ENCODE assay signal across 1 cellular context in genomic region chr14:55411426-55412389, GRCh38.
TF ChIP-seq lines count a peak whose summit lies in the region.

Gene ATG14, minus strand, starts transcription at chr14:55411830. Its CDS starts 8 bp downstream, at chr14:55411822.

TF ChIP-seq in K562, 482 proteins besides CTCF, POLR2A, EP300 and RAD21 (continued from another document and continues in another):
- no peak for TF ChIP-seq ZNF41 (CRISPR knock-in tag; conservative IDR thresholded peaks at IDR 0.05)
- TF ChIP-seq SMAD2 (IDR thresholded peaks at IDR 0.05; ENCODE audit: low read depth, low read length), result no peak
- no peak; the same call in 1 of the 2 replicates for TF ChIP-seq ZNF324 (CRISPR knock-in tag; IDR thresholded peaks at IDR 0.05)
- TF ChIP-seq, protein P1, sequence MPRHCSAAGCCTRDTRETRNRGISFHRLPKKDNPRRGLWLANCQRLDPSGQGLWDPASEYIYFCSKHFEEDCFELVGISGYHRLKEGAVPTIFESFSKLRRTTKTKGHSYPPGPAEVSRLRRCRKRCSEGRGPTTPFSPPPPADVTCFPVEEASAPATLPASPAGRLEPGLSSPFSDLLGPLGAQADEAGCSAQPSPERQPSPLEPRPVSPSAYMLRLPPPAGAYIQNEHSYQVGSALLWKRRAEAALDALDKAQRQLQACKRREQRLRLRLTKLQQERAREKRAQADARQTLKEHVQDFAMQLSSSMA (CRISPR knock-in tag; IDR thresholded peaks at IDR 0.05), result no peak
- no peak for TF ChIP-seq NFIX (CRISPR knock-in tag; IDR thresholded peaks at IDR 0.05; ENCODE audit: low read depth)
- no peak for TF ChIP-seq RNF2 (IDR thresholded peaks at IDR 0.05)
- TF ChIP-seq LEF1 (IDR thresholded peaks at IDR 0.05), result no peak
- TF ChIP-seq NR3C1 (CRISPR knock-in tag; IDR thresholded peaks at IDR 0.05), result no peak
- no peak for TF ChIP-seq ZNF121 (CRISPR knock-in tag; conservative IDR thresholded peaks at IDR 0.05)
- TF ChIP-seq ZNF311 (CRISPR knock-in tag; IDR thresholded peaks at IDR 0.05), result no peak
- no peak for TF ChIP-seq POU5F1 (IDR thresholded peaks at IDR 0.05; ENCODE audit: borderline replicate concordance, low read depth, low read length, partially characterized antibody)
- no peak for TF ChIP-seq ESRRA (IDR thresholded peaks at IDR 0.05; ENCODE audit: borderline replicate concordance, low read depth)
- TF ChIP-seq, protein P2, sequence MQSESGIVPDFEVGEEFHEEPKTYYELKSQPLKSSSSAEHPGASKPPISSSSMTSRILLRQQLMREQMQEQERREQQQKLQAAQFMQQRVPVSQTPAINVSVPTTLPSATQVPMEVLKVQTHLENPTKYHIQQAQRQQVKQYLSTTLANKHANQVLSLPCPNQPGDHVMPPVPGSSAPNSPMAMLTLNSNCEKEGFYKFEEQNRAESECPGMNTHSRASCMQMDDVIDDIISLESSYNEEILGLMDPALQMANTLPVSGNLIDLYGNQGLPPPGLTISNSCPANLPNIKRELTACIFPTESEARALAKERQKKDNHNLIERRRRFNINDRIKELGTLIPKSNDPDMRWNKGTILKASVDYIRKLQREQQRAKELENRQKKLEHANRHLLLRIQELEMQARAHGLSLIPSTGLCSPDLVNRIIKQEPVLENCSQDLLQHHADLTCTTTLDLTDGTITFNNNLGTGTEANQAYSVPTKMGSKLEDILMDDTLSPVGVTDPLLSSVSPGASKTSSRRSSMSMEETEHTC (IDR thresholded peaks at IDR 0.05), result no peak
- TF ChIP-seq ZNF75A (CRISPR knock-in tag; IDR thresholded peaks at IDR 0.05), result no peak
- TF ChIP-seq SAP30 (IDR thresholded peaks at IDR 0.05; ENCODE audit: borderline replicate concordance, insufficient read depth, low read depth, low read length, poor library complexity, severe bottlenecking), result peak; percentile 95
- TF ChIP-seq CBX3 (IDR thresholded peaks at IDR 0.05; ENCODE audit: borderline replicate concordance in 1 of 2, low read length in 2 of 2), result no peak
- TF ChIP-seq MNT (conservative IDR thresholded peaks at IDR 0.05), result peak; percentile 90 to 95
- no peak for TF ChIP-seq ZNF124 (CRISPR knock-in tag; IDR thresholded peaks at IDR 0.05)
- no peak for TF ChIP-seq MTA2 (IDR thresholded peaks at IDR 0.05; ENCODE audit: low read depth)
- no peak for TF ChIP-seq HNRNPK (IDR thresholded peaks at IDR 0.05; ENCODE audit: low read depth, low read length, poor library complexity, severe bottlenecking)
- no peak for TF ChIP-seq EWSR1 (IDR thresholded peaks at IDR 0.05; ENCODE audit: borderline replicate concordance, low read depth, partially characterized antibody)
- no peak for TF ChIP-seq POLR3A (IDR thresholded peaks at IDR 0.05; ENCODE audit: borderline replicate concordance, extremely low read depth, insufficient read depth, insufficient read length)
- TF ChIP-seq GTF2F1 (IDR thresholded peaks at IDR 0.05; ENCODE audit: low read depth, low read length), result no peak
- TF ChIP-seq USF2 (CRISPR knock-in tag; IDR thresholded peaks at IDR 0.05), result peak; percentile 95
- no peak for TF ChIP-seq MYNN (IDR thresholded peaks at IDR 0.05)
- TF ChIP-seq MYNN (CRISPR knock-in tag; IDR thresholded peaks at IDR 0.05), result no peak
- TF ChIP-seq ZNF583 (CRISPR knock-in tag; IDR thresholded peaks at IDR 0.05), result no peak
- no peak for TF ChIP-seq CSDE1 (IDR thresholded peaks at IDR 0.05)
- TF ChIP-seq CBFA2T3 (IDR thresholded peaks at IDR 0.05), result no peak
- TF ChIP-seq NR2F6 (CRISPR knock-in tag; IDR thresholded peaks at IDR 0.05), result no peak
- TF ChIP-seq GATAD2A (IDR thresholded peaks at IDR 0.05), result no peak
- TF ChIP-seq, protein P3, sequence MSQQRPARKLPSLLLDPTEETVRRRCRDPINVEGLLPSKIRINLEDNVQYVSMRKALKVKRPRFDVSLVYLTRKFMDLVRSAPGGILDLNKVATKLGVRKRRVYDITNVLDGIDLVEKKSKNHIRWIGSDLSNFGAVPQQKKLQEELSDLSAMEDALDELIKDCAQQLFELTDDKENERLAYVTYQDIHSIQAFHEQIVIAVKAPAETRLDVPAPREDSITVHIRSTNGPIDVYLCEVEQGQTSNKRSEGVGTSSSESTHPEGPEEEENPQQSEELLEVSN (IDR thresholded peaks at IDR 0.05; ENCODE audit: borderline replicate concordance in 1 of 2, extremely low read depth in 1 of 2, insufficient read depth in 1 of 2, insufficient read length in 1 of 2, low read depth in 1 of 2, low read length in 1 of 2, poor library complexity in 1 of 2, severe bottlenecking in 1 of 2), result peak; percentile 44 to 82
- no peak for TF ChIP-seq ZNF354B (CRISPR knock-in tag; IDR thresholded peaks at IDR 0.05)
- no peak for TF ChIP-seq IRF9 (tag; IDR thresholded peaks at IDR 0.05)
- TF ChIP-seq NR4A1 (CRISPR knock-in tag; IDR thresholded peaks at IDR 0.05), result no peak
- no peak for TF ChIP-seq NR4A1 (tag; IDR thresholded peaks at IDR 0.05)
- TF ChIP-seq KLF10 (CRISPR knock-in tag; IDR thresholded peaks at IDR 0.05), result no peak
- no peak for TF ChIP-seq KLF1 (tag; IDR thresholded peaks at IDR 0.05)
- TF ChIP-seq, protein P4, sequence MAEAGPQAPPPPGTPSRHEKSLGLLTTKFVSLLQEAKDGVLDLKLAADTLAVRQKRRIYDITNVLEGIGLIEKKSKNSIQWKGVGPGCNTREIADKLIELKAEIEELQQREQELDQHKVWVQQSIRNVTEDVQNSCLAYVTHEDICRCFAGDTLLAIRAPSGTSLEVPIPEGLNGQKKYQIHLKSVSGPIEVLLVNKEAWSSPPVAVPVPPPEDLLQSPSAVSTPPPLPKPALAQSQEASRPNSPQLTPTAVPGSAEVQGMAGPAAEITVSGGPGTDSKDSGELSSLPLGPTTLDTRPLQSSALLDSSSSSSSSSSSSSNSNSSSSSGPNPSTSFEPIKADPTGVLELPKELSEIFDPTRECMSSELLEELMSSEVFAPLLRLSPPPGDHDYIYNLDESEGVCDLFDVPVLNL (CRISPR knock-in tag; IDR thresholded peaks at IDR 0.05; ENCODE audit: low read depth), result no peak
- no peak for TF ChIP-seq PKNOX1 (IDR thresholded peaks at IDR 0.05)
- no peak for TF ChIP-seq HEY1 (CRISPR knock-in tag; IDR thresholded peaks at IDR 0.05; ENCODE audit: borderline replicate concordance)
- TF ChIP-seq TCF3 (CRISPR knock-in tag; IDR thresholded peaks at IDR 0.05), result no peak
- TF ChIP-seq REST (CRISPR knock-in tag; IDR thresholded peaks at IDR 0.05; ENCODE audit: low read depth), result no peak
- TF ChIP-seq ZNF282 (CRISPR knock-in tag; IDR thresholded peaks at IDR 0.05), result no peak
- no peak for TF ChIP-seq SMARCA4 (IDR thresholded peaks at IDR 0.05)
- TF ChIP-seq, protein P5, sequence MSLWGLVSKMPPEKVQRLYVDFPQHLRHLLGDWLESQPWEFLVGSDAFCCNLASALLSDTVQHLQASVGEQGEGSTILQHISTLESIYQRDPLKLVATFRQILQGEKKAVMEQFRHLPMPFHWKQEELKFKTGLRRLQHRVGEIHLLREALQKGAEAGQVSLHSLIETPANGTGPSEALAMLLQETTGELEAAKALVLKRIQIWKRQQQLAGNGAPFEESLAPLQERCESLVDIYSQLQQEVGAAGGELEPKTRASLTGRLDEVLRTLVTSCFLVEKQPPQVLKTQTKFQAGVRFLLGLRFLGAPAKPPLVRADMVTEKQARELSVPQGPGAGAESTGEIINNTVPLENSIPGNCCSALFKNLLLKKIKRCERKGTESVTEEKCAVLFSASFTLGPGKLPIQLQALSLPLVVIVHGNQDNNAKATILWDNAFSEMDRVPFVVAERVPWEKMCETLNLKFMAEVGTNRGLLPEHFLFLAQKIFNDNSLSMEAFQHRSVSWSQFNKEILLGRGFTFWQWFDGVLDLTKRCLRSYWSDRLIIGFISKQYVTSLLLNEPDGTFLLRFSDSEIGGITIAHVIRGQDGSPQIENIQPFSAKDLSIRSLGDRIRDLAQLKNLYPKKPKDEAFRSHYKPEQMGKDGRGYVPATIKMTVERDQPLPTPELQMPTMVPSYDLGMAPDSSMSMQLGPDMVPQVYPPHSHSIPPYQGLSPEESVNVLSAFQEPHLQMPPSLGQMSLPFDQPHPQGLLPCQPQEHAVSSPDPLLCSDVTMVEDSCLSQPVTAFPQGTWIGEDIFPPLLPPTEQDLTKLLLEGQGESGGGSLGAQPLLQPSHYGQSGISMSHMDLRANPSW (CRISPR knock-in tag; IDR thresholded peaks at IDR 0.05), result no peak
- no peak for TF ChIP-seq ZNF280B (CRISPR knock-in tag; IDR thresholded peaks at IDR 0.05)
- TF ChIP-seq NCOA1 (IDR thresholded peaks at IDR 0.05; ENCODE audit: low read depth), result no peak
- peak; percentile 92 for TF ChIP-seq RBFOX2 (IDR thresholded peaks at IDR 0.05; ENCODE audit: low read depth, low read length)
- peak; percentile 95 for TF ChIP-seq NKRF (IDR thresholded peaks at IDR 0.05; ENCODE audit: borderline replicate concordance)
